In genomic region chr10:869171-869570, GRCh38 we compare ENCODE assay signal across 14 cellular contexts.
A peak's percentile ranks its signal among the peaks of the same experiment; 100 is the strongest.
DNase-seq lines count a peak whose midpoint lies in the region; ATAC-seq and TF ChIP-seq lines count a peak whose summit lies in the region.
"Had no signal": no experiment of that assay in that cellular context is flagged by ENCODE, and none has a peak within 500 bp of the region (broad histone marks: within the 10 kb centered on the region; RNA-seq: fewer than 3 reads in every experiment).

No MANE protein-coding gene starts in this region.

- no peaks in the 10 kb centered on the region; the same call in 1 of the 2 replicates for H3K27me3 Mint-ChIP-seq in HFFc6 (ENCODE audit: insufficient read depth)
- H3K27me3 Mint-ChIP-seq: IgD-negative memory B cell had no signal

- H3K36me3 ChIP-seq in right atrium auricular region (peaks cover 7% of the 10 kb centered on the region), right lobe of liver (no peaks in the 10 kb centered on the region)

- H3K27ac ChIP-seq in right atrium auricular region (peak overlapping the region; percentile 19 to 67), right lobe of liver (peak overlapping the region in 1 of 3 donors; percentile 42)

- H3K9me3 ChIP-seq in right atrium auricular region (no peaks in the 10 kb centered on the region), right lobe of liver (no peaks in the 10 kb centered on the region)

- H3K36me3 Mint-ChIP-seq in HFFc6 (ENCODE audit: low read depth) = peaks cover 25% of the 10 kb centered on the region
- H3K36me3 Mint-ChIP-seq in stimulated activated effector memory CD8-positive, alpha-beta T cell treated with anti-CD3 and anti-CD28 coated beads, Interleukin-12 subunit alpha, Interleukin-12 subunit beta, amount 100 ng/mL, for 72 hours = peaks cover 77% of the 10 kb centered on the region

- intact Hi-C loops in Right ventricle myocardium superior (cut with DNase I) (no loop called here), right lobe of liver (cut with DNase I) (no loop called here)

- H3K27me3 ChIP-seq in right atrium auricular region = no peaks in the 10 kb centered on the region
- no peaks in the 10 kb centered on the region for H3K27me3 ChIP-seq in right lobe of liver

- TF ChIP-seq POLR2A in right lobe of liver (IDR thresholded peaks at IDR 0.05) = no peak

- WGBS in right lobe of liver (ENCODE audit: insufficient coverage, low coverage, low lambda C conversion rate, missing lambda C conversion rate) = 34% methylated on average over 2 of the region's 3 CpGs

- no peaks in the 10 kb centered on the region for H3K9me3 Mint-ChIP-seq in HFFc6
- H3K9me3 Mint-ChIP-seq in stimulated activated effector memory CD8-positive, alpha-beta T cell treated with anti-CD3 and anti-CD28 coated beads, Interleukin-12 subunit alpha, Interleukin-12 subunit beta, amount 100 ng/mL, for 72 hours = no peaks in the 10 kb centered on the region
- H3K9me3 Mint-ChIP-seq: IgD-negative memory B cell had no signal

- no peak for TF ChIP-seq CTCF in right atrium auricular region (IDR thresholded peaks at IDR 0.05)
- no peak for TF ChIP-seq CTCF in HFFc6 (IDR thresholded peaks at IDR 0.05)
- no peak for TF ChIP-seq CTCF in right lobe of liver (IDR thresholded peaks at IDR 0.05)

- H3K4me1 ChIP-seq in right atrium auricular region (peaks cover 0 to 49% of the 10 kb centered on the region in 2 donors), right lobe of liver (peaks cover 0 to 44% (median 22%) of the 10 kb centered on the region in 4 donors)

- peak overlapping the region; percentile 12; the same call in 1 of the 2 replicates for H3K27ac Mint-ChIP-seq in HFFc6
- H3K27ac Mint-ChIP-seq in stimulated activated effector memory CD8-positive, alpha-beta T cell treated with anti-CD3 and anti-CD28 coated beads, Interleukin-12 subunit alpha, Interleukin-12 subunit beta, amount 100 ng/mL, for 72 hours = peak overlapping the region; percentile 79
- H3K27ac Mint-ChIP-seq: IgD-negative memory B cell had no signal

- DNase-seq in right atrium auricular region (ENCODE audit: low spot score) (no peak), Right ventricle myocardium superior (no peak), HFFc6 (no peak), right lobe of liver (no peak), NCI-H2107 treated with DMSO at 0.1 percent for 48 hours (lab: John Stamatoyannopoulos, UW; ENCODE audit: unreplicated experiment) (no peak), NCI-H1092 treated with DMSO at 0.1 percent for 48 hours (lab: John Stamatoyannopoulos, UW) (no peak)
- no peak for DNase-seq in stimulated activated effector memory CD8-positive, alpha-beta T cell treated with anti-CD3 and anti-CD28 coated beads, Interleukin-12 subunit alpha, Interleukin-12 subunit beta, amount 100 ng/mL, for 72 hours (ENCODE audit: low spot score in 2 of 2)
- DNase-seq: H7, NCI-H1417, NCI-H2029, NCI-H510A treated with DMSO at 0.1 percent for 48 hours, SHP77 had no signal

- no peak for ATAC-seq in Right ventricle myocardium superior (ENCODE audit: poor library complexity)
- peak; percentile 29 to 61 (median 57) for ATAC-seq in right lobe of liver
- no peak for ATAC-seq in stimulated activated effector memory CD8-positive, alpha-beta T cell treated with anti-CD3 and anti-CD28 coated beads, Interleukin-12 subunit alpha, Interleukin-12 subunit beta, amount 100 ng/mL, for 72 hours
- ATAC-seq: Panc1 had no signal

- H3K4me3 ChIP-seq in right atrium auricular region (no peak overlapping the region), right lobe of liver (no peak overlapping the region)

- peaks cover 12% of the 10 kb centered on the region for H3K4me1 Mint-ChIP-seq in HFFc6 (ENCODE audit: low read depth)
- H3K4me1 Mint-ChIP-seq in stimulated activated effector memory CD8-positive, alpha-beta T cell treated with anti-CD3 and anti-CD28 coated beads, Interleukin-12 subunit alpha, Interleukin-12 subunit beta, amount 100 ng/mL, for 72 hours = peaks cover 68% of the 10 kb centered on the region

- no peak overlapping the region for H3K4me3 Mint-ChIP-seq in HFFc6
- no peak overlapping the region for H3K4me3 Mint-ChIP-seq in stimulated activated effector memory CD8-positive, alpha-beta T cell treated with anti-CD3 and anti-CD28 coated beads, Interleukin-12 subunit alpha, Interleukin-12 subunit beta, amount 100 ng/mL, for 72 hours
- H3K4me3 Mint-ChIP-seq: IgD-negative memory B cell had no signal

Comparison
In these comparisons a context has a peak if more than half of its experiments do, and no peak if none do; other contexts are left out.
1. ATAC-seq: peak in right lobe of liver (4 of 4); none in Right ventricle myocardium superior (single experiment) and stimulated activated effector memory CD8-positive, alpha-beta T cell treated with anti-CD3 and anti-CD28 coated beads, Interleukin-12 subunit alpha, Interleukin-12 subunit beta, amount 100 ng/mL, for 72 hours (single experiment).